Comparison of ENCODE assay signal across 39 cellular contexts in genomic region chr2:174690026-174690425, GRCh38.
"Had no signal": no experiment of that assay in that cellular context is flagged by ENCODE, and none has a peak within 500 bp of the region (broad histone marks: within the 10 kb centered on the region; RNA-seq: fewer than 3 reads in every experiment).

No MANE protein-coding gene starts in this region.

- H3K4me3 Mint-ChIP-seq: activated naive CD4-positive, alpha-beta T cell treated with anti-CD3 and anti-CD28 coated beads for 36 hours; activated naive CD4-positive, alpha-beta T cell treated with anti-CD3 and anti-CD28 coated beads, Interleukin-2, amount 10 ng/mL, durations not matched to agents 7 days and 5 days; activated naive CD4-positive, alpha-beta T cell treated with anti-CD3 and anti-CD28 coated beads, Interleukin-2, amount 50 U/mL, for 24 hours; activated naive CD8-positive, alpha-beta T cell; activated naive CD8-positive, alpha-beta T cell treated with anti-CD3 and anti-CD28 coated beads for 36 hours; activated naive CD8-positive, alpha-beta T cell treated with anti-CD3 and anti-CD28 coated beads, Interleukin-2, amount 10 ng/mL, durations not matched to agents 7 days and 5 days; activated naive CD8-positive, alpha-beta T cell treated with anti-CD3 and anti-CD28 coated beads, Interleukin-2, amount 50 U/mL, for 24 hours; activated T-cell treated with anti-CD3 and anti-CD28 coated beads, Interleukin-2, amount 50 U/mL, for 24 hours; activated T-cell treated with anti-CD3 and anti-CD28 coated beads, Interleukin-2, amount 50 U/mL, for 4 hours; activated T-cell treated with anti-CD3 and anti-CD28 coated beads, Interleukin-2, amount 50 U/mL, for 72 hours; activated T-helper 1 cell treated with anti-CD3 and anti-CD28 coated beads, Interleukin-12 subunit alpha, Interleukin-12 subunit beta, Interleukin-2, Interleukin-4 antibody, amounts not matched to agents 30 ng/mL and 10 ng/mL and 1 ng/mL, durations not matched to agents 14 hours and 24 hours and 36 hours; activated T-helper 17 cell treated with anti-CD3 and anti-CD28 coated beads, Interleukin-2, amount 50 U/mL, for 72 hours; brain; central memory CD8-positive, alpha-beta T cell had no signal

- H3K27ac Mint-ChIP-seq: activated naive CD4-positive, alpha-beta T cell treated with anti-CD3 and anti-CD28 coated beads for 36 hours; activated naive CD4-positive, alpha-beta T cell treated with anti-CD3 and anti-CD28 coated beads, Interleukin-2, amount 10 ng/mL, durations not matched to agents 7 days and 5 days; activated naive CD4-positive, alpha-beta T cell treated with anti-CD3 and anti-CD28 coated beads, Interleukin-2, amount 50 U/mL, for 24 hours; activated naive CD8-positive, alpha-beta T cell; activated naive CD8-positive, alpha-beta T cell treated with anti-CD3 and anti-CD28 coated beads for 36 hours; activated naive CD8-positive, alpha-beta T cell treated with anti-CD3 and anti-CD28 coated beads, Interleukin-2, amount 10 ng/mL, durations not matched to agents 7 days and 5 days; activated naive CD8-positive, alpha-beta T cell treated with anti-CD3 and anti-CD28 coated beads, Interleukin-2, amount 50 U/mL, for 24 hours; activated T-cell treated with anti-CD3 and anti-CD28 coated beads, Interleukin-2, amount 50 U/mL, for 24 hours; activated T-helper 1 cell treated with anti-CD3 and anti-CD28 coated beads, Interleukin-12 subunit alpha, Interleukin-12 subunit beta, Interleukin-2, Interleukin-4 antibody, amounts not matched to agents 30 ng/mL and 10 ng/mL and 1 ng/mL, durations not matched to agents 14 hours and 24 hours and 36 hours; activated T-helper 17 cell treated with anti-CD3 and anti-CD28 coated beads, Interleukin-2, amount 50 U/mL, for 72 hours; activated T-helper 2 cell treated with anti-CD3 and anti-CD28 coated beads, Interferon-gamma antibody, Interleukin-2, Interleukin-4, amounts not matched to agents 10 μg/mL and 5 μg/mL and 100 μg/mL, durations not matched to agents 14 hours and 24 hours and 36 hours; brain had no signal

- H3K4me3 ChIP-seq: adrenal gland, ascending aorta, body of pancreas, breast epithelium, cardiac muscle cell had no signal

- H3K9me3 Mint-ChIP-seq: activated naive CD4-positive, alpha-beta T cell treated with anti-CD3 and anti-CD28 coated beads for 36 hours; activated naive CD4-positive, alpha-beta T cell treated with anti-CD3 and anti-CD28 coated beads, Interleukin-2, amount 10 ng/mL, durations not matched to agents 7 days and 5 days; activated naive CD4-positive, alpha-beta T cell treated with anti-CD3 and anti-CD28 coated beads, Interleukin-2, amount 50 U/mL, for 24 hours; activated naive CD4-positive, alpha-beta T cell treated with anti-CD3 and anti-CD28 coated beads, Interleukin-2, amount 50 U/mL, for 72 hours; activated naive CD8-positive, alpha-beta T cell treated with anti-CD3 and anti-CD28 coated beads for 36 hours; activated naive CD8-positive, alpha-beta T cell treated with anti-CD3 and anti-CD28 coated beads, Interleukin-2, amount 10 ng/mL, durations not matched to agents 7 days and 5 days; activated naive CD8-positive, alpha-beta T cell treated with anti-CD3 and anti-CD28 coated beads, Interleukin-2, amount 50 U/mL, for 24 hours; activated T-cell treated with anti-CD3 and anti-CD28 coated beads, Interleukin-2, amount 50 U/mL, for 24 hours; activated T-cell treated with anti-CD3 and anti-CD28 coated beads, Interleukin-2, amount 50 U/mL, for 4 hours; activated T-cell treated with anti-CD3 and anti-CD28 coated beads, Interleukin-2, amount 50 U/mL, for 72 hours; activated T-helper 1 cell treated with anti-CD3 and anti-CD28 coated beads, Interleukin-12 subunit alpha, Interleukin-12 subunit beta, Interleukin-2, Interleukin-4 antibody, amounts not matched to agents 30 ng/mL and 10 ng/mL and 1 ng/mL, durations not matched to agents 14 hours and 24 hours and 36 hours; activated T-helper 17 cell treated with anti-CD3 and anti-CD28 coated beads, Interleukin-2, amount 50 U/mL, for 72 hours; activated T-helper 2 cell treated with anti-CD3 and anti-CD28 coated beads, Interferon-gamma antibody, Interleukin-2, Interleukin-4, amounts not matched to agents 10 μg/mL and 5 μg/mL and 100 μg/mL, durations not matched to agents 14 hours and 24 hours and 36 hours; central memory CD8-positive, alpha-beta T cell had no signal

- H3K27ac ChIP-seq: adrenal gland, ascending aorta, body of pancreas, brain microvascular endothelial cell, breast epithelium, cardiac muscle cell had no signal

- H3K4me1 ChIP-seq: adrenal gland, ascending aorta, body of pancreas, breast epithelium had no signal

- H3K36me3 ChIP-seq: adrenal gland, ascending aorta, brain microvascular endothelial cell, breast epithelium, cardiac muscle cell had no signal

- H3K9me3 ChIP-seq: adrenal gland, ascending aorta, body of pancreas, breast epithelium had no signal

- H3K27me3 ChIP-seq: adrenal gland, ascending aorta, body of pancreas, brain microvascular endothelial cell, breast epithelium, cardiac muscle cell had no signal

- DNase-seq: activated effector memory CD4-positive, alpha-beta T cell treated with anti-CD3 and anti-CD28 coated beads, Interleukin-2, amount 50 U/mL, for 16 hours; activated effector memory CD4-positive, alpha-beta T cell treated with Interleukin-2 at 50 U/mL for 16 hours; activated gamma-delta T cell; activated gamma-delta T cell treated with Interleukin-2 at 50 U/mL for 16 hours; activated naive CD4-positive, alpha-beta T cell; activated naive CD4-positive, alpha-beta T cell treated with anti-CD3 and anti-CD28 coated beads for 36 hours; activated naive CD4-positive, alpha-beta T cell treated with anti-CD3 and anti-CD28 coated beads, Interleukin-2, amount 10 ng/mL, durations not matched to agents 7 days and 5 days; activated naive CD4-positive, alpha-beta T cell treated with anti-CD3 and anti-CD28 coated beads, Interleukin-2, amount 50 U/mL, for 16 hours; activated naive CD4-positive, alpha-beta T cell treated with Interleukin-2 at 50 U/mL for 16 hours; activated naive CD8-positive, alpha-beta T cell treated with anti-CD3 and anti-CD28 coated beads for 36 hours; activated naive CD8-positive, alpha-beta T cell treated with anti-CD3 and anti-CD28 coated beads, Interleukin-2, amount 10 ng/mL, durations not matched to agents 7 days and 5 days; activated naive CD8-positive, alpha-beta T cell treated with anti-CD3 and anti-CD28 coated beads, Interleukin-2, amount 50 U/mL, for 24 hours; activated T-cell treated with anti-CD3 and anti-CD28 coated beads for 4 hours; activated T-cell treated with anti-CD3 and anti-CD28 coated beads, Interleukin-2, amount 50 U/mL, for 1 hour; activated T-cell treated with anti-CD3 and anti-CD28 coated beads, Interleukin-2, amount 50 U/mL, for 24 hours; activated T-cell treated with anti-CD3 and anti-CD28 coated beads, Interleukin-2, amount 50 U/mL, for 4 hours; activated T-cell treated with anti-CD3 and anti-CD28 coated beads, Interleukin-2, amount 50 U/mL, for 48 hours; activated T-cell treated with anti-CD3 and anti-CD28 coated beads, Interleukin-2, amount 50 U/mL, for 72 hours; adrenal gland; amniotic stem cell; amygdala; anterior cingulate cortex; aorta; body of pancreas; brain microvascular endothelial cell; caudate nucleus; central memory CD4-positive, alpha-beta T cell; cerebellar nuclear complex had no signal

- H3K4me1 Mint-ChIP-seq: brain had no signal

- ATAC-seq: activated naive CD4-positive, alpha-beta T cell treated with anti-CD3 and anti-CD28 coated beads, Interleukin-2, amount 50 U/mL, for 72 hours; activated naive CD8-positive, alpha-beta T cell treated with anti-CD3 and anti-CD28 coated beads, Interleukin-2, amount 50 U/mL, for 24 hours; activated T-cell treated with anti-CD3 and anti-CD28 coated beads, Interleukin-2, amount 50 U/mL, for 4 hours; activated T-cell treated with anti-CD3 and anti-CD28 coated beads, Interleukin-2, amount 50 U/mL, for 72 hours; activated T-helper 17 cell treated with anti-CD3 and anti-CD28 coated beads, Interleukin-2, amount 50 U/mL, for 72 hours; body of pancreas had no signal

- H3K27me3 Mint-ChIP-seq: activated naive CD4-positive, alpha-beta T cell treated with anti-CD3 and anti-CD28 coated beads, Interleukin-2, amount 50 U/mL, for 24 hours; activated naive CD8-positive, alpha-beta T cell; activated naive CD8-positive, alpha-beta T cell treated with anti-CD3 and anti-CD28 coated beads for 36 hours; activated T-cell treated with anti-CD3 and anti-CD28 coated beads, Interleukin-2, amount 50 U/mL, for 24 hours; central memory CD8-positive, alpha-beta T cell had no signal

- H3K36me3 Mint-ChIP-seq: activated naive CD4-positive, alpha-beta T cell treated with anti-CD3 and anti-CD28 coated beads, Interleukin-2, amount 10 ng/mL, durations not matched to agents 7 days and 5 days; activated naive CD4-positive, alpha-beta T cell treated with anti-CD3 and anti-CD28 coated beads, Interleukin-2, amount 50 U/mL, for 24 hours; activated naive CD4-positive, alpha-beta T cell treated with anti-CD3 and anti-CD28 coated beads, Interleukin-2, amount 50 U/mL, for 72 hours; activated naive CD8-positive, alpha-beta T cell; activated naive CD8-positive, alpha-beta T cell treated with anti-CD3 and anti-CD28 coated beads for 36 hours; activated naive CD8-positive, alpha-beta T cell treated with anti-CD3 and anti-CD28 coated beads, Interleukin-2, amount 10 ng/mL, durations not matched to agents 7 days and 5 days; brain had no signal
